ENCODE assay signal across 29 cellular contexts in genomic region chr20:21173496-21174025, GRCh38. TPM values are rescaled to one million over a fixed set of nuclear protein-coding genes. Genes with fewer than 3 reads are reported as not detected.
DNase-seq lines count a peak whose midpoint lies in the region; ATAC-seq, FAIRE-seq and TF ChIP-seq lines count a peak whose summit lies in the region.
"Had no signal": no experiment of that assay in that cellular context is flagged by ENCODE, and none has a peak within 500 bp of the region (broad histone marks: within the 10 kb centered on the region; RNA-seq: fewer than 3 reads in every experiment).

No MANE protein-coding gene starts in this region.

- in situ Hi-C loops in GM23248 (cut with MboI): no loop called here

- H3K27ac Mint-ChIP-seq in endodermal cell: no peak overlapping the region
- H3K27ac Mint-ChIP-seq: activated CD4-positive, alpha-beta T cell treated with anti-CD3 and anti-CD28 coated beads, Interleukin-2, amount 10 ng/mL, durations not matched to agents 7 days and 5 days; activated CD8-positive, alpha-beta memory T cell treated with anti-CD3 and anti-CD28 coated beads, Interleukin-2, amount 10 ng/mL, durations not matched to agents 7 days and 5 days; activated naive CD4-positive, alpha-beta T cell treated with anti-CD3 and anti-CD28 coated beads, Interleukin-2, amount 50 U/mL, for 24 hours; activated T-helper 1 cell treated with anti-CD3 and anti-CD28 coated beads, Interleukin-12 subunit alpha, Interleukin-12 subunit beta, Interleukin-2, Interleukin-4 antibody, amounts not matched to agents 30 ng/mL and 10 ng/mL and 1 ng/mL, durations not matched to agents 14 hours and 24 hours and 36 hours; stimulated activated memory B cell treated with anti-CD40 and anti-IgM and Interleukin-4, amounts not matched to agents 10 μg/mL and 1 μg/mL and 100 μg/mL, for 72 hours had no signal

- H3K27me3 ChIP-seq in GM23248 (replicated peaks; ENCODE audit: insufficient read depth) (no peaks in the 10 kb centered on the region), rectal smooth muscle tissue (ENCODE audit: control insufficient read depth, insufficient read depth, low read length) (no peaks in the 10 kb centered on the region), endodermal cell (ENCODE audit: control insufficient read depth, insufficient read depth, low read length, poor library complexity, severe bottlenecking) (no peaks in the 10 kb centered on the region)
- H3K27me3 ChIP-seq: BLaER1 treated with 17β-estradiol and CSF1 and Interleukin-3, amounts not matched to agents 10 nM and 100 nM; dorsolateral prefrontal cortex; foreskin keratinocyte; SJSA1; spleen had no signal

- no peaks in the 10 kb centered on the region for H3K27me3 Mint-ChIP-seq in endodermal cell (ENCODE audit: insufficient read depth)
- H3K27me3 Mint-ChIP-seq: activated CD4-positive, alpha-beta T cell treated with anti-CD3 and anti-CD28 coated beads, Interleukin-2, amount 10 ng/mL, durations not matched to agents 7 days and 5 days; activated CD8-positive, alpha-beta memory T cell treated with anti-CD3 and anti-CD28 coated beads, Interleukin-2, amount 10 ng/mL, durations not matched to agents 7 days and 5 days; activated naive CD4-positive, alpha-beta T cell treated with anti-CD3 and anti-CD28 coated beads, Interleukin-2, amount 50 U/mL, for 24 hours; central memory CD8-positive, alpha-beta T cell; naive B cell; stimulated activated memory B cell treated with anti-CD40 and anti-IgM and Interleukin-4, amounts not matched to agents 10 μg/mL and 1 μg/mL and 100 μg/mL, for 72 hours had no signal

- H3K27ac ChIP-seq in GM23248 (no peak overlapping the region), caudate nucleus (ENCODE audit: low read depth, low read length) (peak overlapping the region; percentile 52), rectal smooth muscle tissue (ENCODE audit: low read depth, low read length) (peak overlapping the region; percentile 29), endodermal cell (ENCODE audit: low read depth, low read length) (no peak overlapping the region)
- H3K27ac ChIP-seq: BLaER1 treated with 17β-estradiol and CSF1 and Interleukin-3, amounts not matched to agents 10 nM and 100 nM; foreskin keratinocyte; SJSA1 had no signal

- H3K9me3 ChIP-seq in GM23248 (ENCODE audit: low read depth) (no peaks in the 10 kb centered on the region), endodermal cell (ENCODE audit: control insufficient read depth, low read length) (peaks cover 12% of the 10 kb centered on the region)
- H3K9me3 ChIP-seq: SJSA1 had no signal

- H2AFZ ChIP-seq in GM23248: no peak overlapping the region

- TF ChIP-seq CTCF in endodermal cell (conservative IDR thresholded peaks at IDR 0.05): no peak

- peaks cover 21% of the 10 kb centered on the region for H3K9me3 Mint-ChIP-seq in endodermal cell

- H3K79me2 ChIP-seq in GM23248 (ENCODE audit: insufficient read depth): no peaks in the 10 kb centered on the region

- H3K36me3 Mint-ChIP-seq in endodermal cell (ENCODE audit: low read depth): peaks cover 36% of the 10 kb centered on the region

- DNase-seq in GM23248 (peak; percentile 29), OCI-M1 (lab: John Stamatoyannopoulos, UW) (peak; percentile 27), caudate nucleus (lab: John Stamatoyannopoulos, UW) (peak in 1 of 61 donors; percentile 22), GM19239 (ENCODE audit: insufficient read length, low spot score) (no peak), HCEC 1CT (no peak), endodermal cell (no peak)
- DNase-seq: activated CD4-positive, alpha-beta T cell treated with anti-CD3 and anti-CD28 coated beads, Interleukin-2, amount 10 ng/mL, durations not matched to agents 7 days and 5 days; activated CD8-positive, alpha-beta memory T cell treated with anti-CD3 and anti-CD28 coated beads, Interleukin-2, amount 10 ng/mL, durations not matched to agents 7 days and 5 days; aorta; DND-41; dorsolateral prefrontal cortex; foreskin keratinocyte; KG1; naive B cell; NCI-H510A treated with DMSO at 0.1 percent for 48 hours; retina; spleen; stimulated activated CD4-positive, alpha-beta T cell treated with anti-CD3 and anti-CD28 coated beads, Interleukin-2, amount 100 ng/mL, for 48 hours; T-helper 1 cell had no signal

- no peak overlapping the region for H3K4me3 Mint-ChIP-seq in endodermal cell
- H3K4me3 Mint-ChIP-seq: activated CD4-positive, alpha-beta T cell treated with anti-CD3 and anti-CD28 coated beads, Interleukin-2, amount 10 ng/mL, durations not matched to agents 7 days and 5 days; activated CD8-positive, alpha-beta memory T cell treated with anti-CD3 and anti-CD28 coated beads, Interleukin-2, amount 10 ng/mL, durations not matched to agents 7 days and 5 days; activated naive CD4-positive, alpha-beta T cell treated with anti-CD3 and anti-CD28 coated beads, Interleukin-2, amount 50 U/mL, for 24 hours; activated T-helper 1 cell treated with anti-CD3 and anti-CD28 coated beads, Interleukin-12 subunit alpha, Interleukin-12 subunit beta, Interleukin-2, Interleukin-4 antibody, amounts not matched to agents 30 ng/mL and 10 ng/mL and 1 ng/mL, durations not matched to agents 14 hours and 24 hours and 36 hours; central memory CD8-positive, alpha-beta T cell; naive B cell; stimulated activated memory B cell treated with anti-CD40 and anti-IgM and Interleukin-4, amounts not matched to agents 10 μg/mL and 1 μg/mL and 100 μg/mL, for 72 hours had no signal

- H3K4me1 Mint-ChIP-seq in endodermal cell: peaks cover 15% of the 10 kb centered on the region

- 0 out of 2 replicates have a peak, but pooled peaks cover 12% of the 10 kb centered on the region for H3F3A ChIP-seq in GM23248 (ENCODE audit: insufficient read depth)

- no peaks in the 10 kb centered on the region for H3K9me2 ChIP-seq in GM23248 (ENCODE audit: insufficient read depth)

- H3K4me2 ChIP-seq in GM23248 (ENCODE audit: unreplicated experiment): peak overlapping the region; percentile 35
- H3K4me2 ChIP-seq: BLaER1 treated with 17β-estradiol and CSF1 and Interleukin-3, amounts not matched to agents 10 nM and 100 nM had no signal

- no peaks in the 10 kb centered on the region for H4K20me1 ChIP-seq in GM23248 (ENCODE audit: insufficient read depth)
- H4K20me1 ChIP-seq: BLaER1 treated with 17β-estradiol and CSF1 and Interleukin-3, amounts not matched to agents 10 nM and 100 nM had no signal

- H3K4me1 ChIP-seq in GM23248 (ENCODE audit: insufficient read depth): no peaks in the 10 kb centered on the region
- H3K4me1 ChIP-seq in rectal smooth muscle tissue (ENCODE audit: control insufficient read depth, insufficient read depth, low read length): peaks cover 8% of the 10 kb centered on the region
- H3K4me1 ChIP-seq in endodermal cell (ENCODE audit: control insufficient read depth, insufficient read depth, low read length): no peaks in the 10 kb centered on the region
- H3K4me1 ChIP-seq: foreskin keratinocyte, SJSA1 had no signal

- H3K36me3 ChIP-seq in GM23248 (ENCODE audit: low read depth) (peaks cover 6% of the 10 kb centered on the region; the same call in 1 of the 2 replicates), rectal smooth muscle tissue (ENCODE audit: control insufficient read depth, insufficient read depth, low read length) (no peaks in the 10 kb centered on the region), endodermal cell (ENCODE audit: control insufficient read depth, insufficient read depth, low read length) (no peaks in the 10 kb centered on the region)
- H3K36me3 ChIP-seq: SJSA1, spleen had no signal

- H3K9ac ChIP-seq in GM23248: no peak overlapping the region
- no peak overlapping the region for H3K9ac ChIP-seq in rectal smooth muscle tissue (ENCODE audit: low read length)
- H3K9ac ChIP-seq in endodermal cell (ENCODE audit: extremely low read depth, low read length, poor library complexity, severe bottlenecking): no peak overlapping the region
- H3K9ac ChIP-seq: BLaER1 treated with 17β-estradiol and CSF1 and Interleukin-3, amounts not matched to agents 10 nM and 100 nM had no signal

- H3K4me3 ChIP-seq in GM23248 (no peak overlapping the region), rectal smooth muscle tissue (ENCODE audit: low read length) (no peak overlapping the region), endodermal cell (ENCODE audit: low read length) (no peak overlapping the region)
- H3K4me3 ChIP-seq: BLaER1 treated with 17β-estradiol and CSF1 and Interleukin-3, amounts not matched to agents 10 nM and 100 nM; dorsolateral prefrontal cortex; SJSA1; spleen had no signal

- ATAC-seq in HG03571 (IDR thresholded peaks at IDR 0.05; ENCODE audit: unreplicated experiment): no peak
- ATAC-seq: activated CD8-positive, alpha-beta memory T cell treated with anti-CD3 and anti-CD28 coated beads, Interleukin-2, amount 10 ng/mL, durations not matched to agents 7 days and 5 days; foreskin keratinocyte; Panc1; stimulated activated memory B cell treated with anti-CD40 and anti-IgM and Interleukin-4, amounts not matched to agents 10 μg/mL and 1 μg/mL and 100 μg/mL, for 72 hours had no signal

- WGBS in GM23248 (ENCODE audit: low coverage in 1 of 2, low lambda C conversion rate in 2 of 2, missing lambda C conversion rate in 2 of 2), 2 experiments: 45 to 53% methylated on average over 2 to 3 of the region's 3 CpGs
- WGBS in endodermal cell (ENCODE audit: insufficient coverage in 1 of 2, insufficient read length in 1 of 2), 2 experiments: 90 to 94% methylated on average over 2 to 3 of the region's 3 CpGs

- FAIRE-seq in GM19239 (lab: Jason Lieb, UNC): no peak
- FAIRE-seq: GM12892 had no signal

RNA-seq across cellular contexts. Expression of gene KIZ, which starts 47.7 kb away (rescaled TPM):
- 24.5 and 35.9 TPM in 2 replicates for total RNA-seq in GM23248 (2014; rRNA removed; shearing (Covaris generic))
- 15.2 and 15.4 TPM in 2 replicates for polyA plus RNA-seq in GM23248 (2016; fragmentation: Nextera tagmentation; extraction: Ambion mirVana)
- total RNA-seq in endodermal cell: 10 to 100 TPM; 50.3 to 50.8 TPM
- polyA plus RNA-seq in endodermal cell (2013, experiment 1 of 2): 13.4 TPM
- polyA plus RNA-seq in endodermal cell (2013, experiment 2 of 2): 14.1 TPM

Comparison
In these comparisons a context has a peak if more than half of its experiments do, and no peak if none do; other contexts are left out.
1. DNase-seq: peak in GM23248 (single experiment) and OCI-M1 (single experiment); none in GM19239 (single experiment), HCEC 1CT (single experiment) and endodermal cell (single experiment).
2. H3K27ac ChIP-seq: peak in caudate nucleus (single experiment) and rectal smooth muscle tissue (single experiment); none in GM23248 (single experiment) and endodermal cell (single experiment).